8 cellular contexts compared by ENCODE assay signal in the genomic region with DNA sequence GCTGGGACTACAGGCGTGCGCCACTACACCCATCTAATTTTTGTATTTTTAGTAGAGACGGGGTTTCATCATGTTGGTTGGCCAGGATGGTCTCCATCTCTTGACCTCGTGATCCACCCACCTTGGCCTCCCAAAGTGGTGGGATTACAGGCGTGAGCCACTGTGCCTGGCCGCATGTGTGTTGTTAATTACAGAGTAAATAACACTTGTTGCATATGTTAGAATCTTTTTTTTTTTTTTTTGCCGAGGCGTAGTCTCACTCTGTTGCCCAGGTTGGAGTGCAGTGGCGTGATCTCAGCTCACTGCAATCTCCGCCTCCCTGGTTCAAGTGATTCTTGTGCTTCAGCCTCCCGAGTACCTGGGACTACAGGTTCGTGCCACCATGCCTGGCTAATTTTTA.
DNase-seq lines count a peak whose midpoint lies in the region; ATAC-seq lines count a peak whose summit lies in the region.
"Not testable (repeated sequence)": the region's sequence is repeated elsewhere in the genome, so short reads cannot be mapped to it uniquely, and the experiment has no call there.

No MANE protein-coding gene starts in this region.

- peak overlapping the region; percentile 36 for H3K27ac ChIP-seq in BLaER1
- H3K27ac ChIP-seq in CD4-positive, alpha-beta memory T cell (ENCODE audit: low read depth, low read length): not testable (repeated sequence)

- CTCF ChIA-PET in CD4-positive, alpha-beta memory T cell (lab: Charles Lee; ENCODE audit: partially characterized antibody): interaction anchor here (2.3 kb wide), 1 partner anchor 368 kb away, joined by 8 read pairs; no protein-coding TSS in a partner anchor
- CTCF ChIA-PET in activated CD8-positive, alpha-beta T cell treated with anti-CD3 and anti-CD28 coated beads, Interleukin-2, amount 10 ng/mL, durations not matched to agents 7 days and 5 days (lab: Charles Lee): not testable (repeated sequence)

- H3K9me3 Mint-ChIP-seq in CD4-positive, alpha-beta memory T cell; IgD-negative memory B cell; activated CD8-positive, alpha-beta T cell treated with anti-CD3 and anti-CD28 coated beads, Interleukin-2, amount 10 ng/mL, durations not matched to agents 7 days and 5 days (ENCODE audit: insufficient read depth); central memory CD8-positive, alpha-beta T cell; naive B cell; stimulated activated effector memory CD8-positive, alpha-beta T cell treated with anti-CD3 and anti-CD28 coated beads, Interleukin-12 subunit alpha, Interleukin-12 subunit beta, amount 100 ng/mL, for 72 hours: not testable (repeated sequence)
- H3K9me3 Mint-ChIP-seq in T-helper 2 cell treated with Interferon-gamma antibody and Interleukin-4, amounts not matched to agents 5 μg/mL and 100 μg/mL, for 36 hours: peaks cover 12% of the 10 kb centered on the region

- POLR2A ChIA-PET in CD4-positive, alpha-beta memory T cell (lab: Charles Lee; ENCODE audit: partially characterized antibody): interaction anchor here (0.6 kb wide), 1 partner anchor 38 kb away, joined by 3 read pairs; no protein-coding TSS in a partner anchor
- POLR2A ChIA-PET in activated CD8-positive, alpha-beta T cell treated with anti-CD3 and anti-CD28 coated beads, Interleukin-2, amount 10 ng/mL, durations not matched to agents 7 days and 5 days (lab: Charles Lee): not testable (repeated sequence)

- peaks cover 33 to 63% (median 46%) of the 10 kb centered on the region in 4 donors for H3K4me1 Mint-ChIP-seq in CD4-positive, alpha-beta memory T cell
- H3K4me1 Mint-ChIP-seq in IgD-negative memory B cell (peaks cover 14 to 19% (median 15%) of the 10 kb centered on the region in 3 donors), naive B cell (peaks cover 12 to 38% (median 25%) of the 10 kb centered on the region in 3 donors)
- H3K4me1 Mint-ChIP-seq in T-helper 2 cell treated with Interferon-gamma antibody and Interleukin-4, amounts not matched to agents 5 μg/mL and 100 μg/mL, for 36 hours (ENCODE audit: low read depth): peaks cover 43% of the 10 kb centered on the region
- peaks cover 35% of the 10 kb centered on the region for H3K4me1 Mint-ChIP-seq in activated CD8-positive, alpha-beta T cell treated with anti-CD3 and anti-CD28 coated beads, Interleukin-2, amount 10 ng/mL, durations not matched to agents 7 days and 5 days (ENCODE audit: low read depth)
- H3K4me1 Mint-ChIP-seq in central memory CD8-positive, alpha-beta T cell: peaks cover 30% of the 10 kb centered on the region
- peaks cover 29% of the 10 kb centered on the region for H3K4me1 Mint-ChIP-seq in stimulated activated effector memory CD8-positive, alpha-beta T cell treated with anti-CD3 and anti-CD28 coated beads, Interleukin-12 subunit alpha, Interleukin-12 subunit beta, amount 100 ng/mL, for 72 hours

- not testable (repeated sequence) for H3K9ac ChIP-seq in BLaER1

- H3K27ac Mint-ChIP-seq in CD4-positive, alpha-beta memory T cell: peak overlapping the region; percentile 10 to 93 (median 81)
- H3K27ac Mint-ChIP-seq in IgD-negative memory B cell (peak overlapping the region in 2 of 3 donors; percentile 21 to 65), naive B cell (peak overlapping the region; percentile 27 to 92 (median 74))
- H3K27ac Mint-ChIP-seq in T-helper 2 cell treated with Interferon-gamma antibody and Interleukin-4, amounts not matched to agents 5 μg/mL and 100 μg/mL, for 36 hours: peak overlapping the region; percentile 71
- peak overlapping the region; percentile 41 for H3K27ac Mint-ChIP-seq in activated CD8-positive, alpha-beta T cell treated with anti-CD3 and anti-CD28 coated beads, Interleukin-2, amount 10 ng/mL, durations not matched to agents 7 days and 5 days
- H3K27ac Mint-ChIP-seq in central memory CD8-positive, alpha-beta T cell (ENCODE audit: low read depth): peak overlapping the region; percentile 41
- H3K27ac Mint-ChIP-seq in stimulated activated effector memory CD8-positive, alpha-beta T cell treated with anti-CD3 and anti-CD28 coated beads, Interleukin-12 subunit alpha, Interleukin-12 subunit beta, amount 100 ng/mL, for 72 hours: peak overlapping the region; percentile 69

- not testable (repeated sequence) for H3K27me3 ChIP-seq in BLaER1; CD4-positive, alpha-beta memory T cell (ENCODE audit: insufficient read depth, low read length)

- DNase-seq in CD4-positive, alpha-beta memory T cell; T-helper 2 cell treated with Interferon-gamma antibody and Interleukin-4, amounts not matched to agents 5 μg/mL and 100 μg/mL, for 36 hours (ENCODE audit: low spot score); activated CD8-positive, alpha-beta T cell treated with anti-CD3 and anti-CD28 coated beads, Interleukin-2, amount 10 ng/mL, durations not matched to agents 7 days and 5 days; central memory CD8-positive, alpha-beta T cell (ENCODE audit: low spot score in 2 of 2); naive B cell; stimulated activated effector memory CD8-positive, alpha-beta T cell treated with anti-CD3 and anti-CD28 coated beads, Interleukin-12 subunit alpha, Interleukin-12 subunit beta, amount 100 ng/mL, for 72 hours (ENCODE audit: low spot score in 2 of 2): not testable (repeated sequence)

- H3K4me3 ChIP-seq in BLaER1: peak overlapping the region; percentile 38; the same call in 1 of the 2 replicates
- H3K4me3 ChIP-seq in CD4-positive, alpha-beta memory T cell (ENCODE audit: low read length in 2 of 2): not testable (repeated sequence)

- not testable (repeated sequence) for ATAC-seq in activated CD8-positive, alpha-beta T cell treated with anti-CD3 and anti-CD28 coated beads, Interleukin-2, amount 10 ng/mL, durations not matched to agents 7 days and 5 days; central memory CD8-positive, alpha-beta T cell (replicated peaks; ENCODE audit: extremely low read depth, poor library complexity, severe bottlenecking); naive B cell (ENCODE audit: low read depth in 2 of 2); stimulated activated effector memory CD8-positive, alpha-beta T cell treated with anti-CD3 and anti-CD28 coated beads, Interleukin-12 subunit alpha, Interleukin-12 subunit beta, amount 100 ng/mL, for 72 hours

- peaks cover 33% of the 10 kb centered on the region for H3K36me3 ChIP-seq in BLaER1
- not testable (repeated sequence) for H3K36me3 ChIP-seq in CD4-positive, alpha-beta memory T cell (ENCODE audit: insufficient read depth, low read length)

- H3K4me1 ChIP-seq in BLaER1: peaks cover 60% of the 10 kb centered on the region
- H3K4me1 ChIP-seq in CD4-positive, alpha-beta memory T cell (ENCODE audit: insufficient read depth, low read length): peaks cover 37% of the 10 kb centered on the region

- H3K9me3 ChIP-seq in BLaER1: peaks cover 23% of the 10 kb centered on the region
- H3K9me3 ChIP-seq in CD4-positive, alpha-beta memory T cell (ENCODE audit: control insufficient read depth in 1 of 2, low read length in 2 of 2): not testable (repeated sequence)

- not testable (repeated sequence) for H3K27me3 Mint-ChIP-seq in CD4-positive, alpha-beta memory T cell; IgD-negative memory B cell; T-helper 2 cell treated with Interferon-gamma antibody and Interleukin-4, amounts not matched to agents 5 μg/mL and 100 μg/mL, for 36 hours (ENCODE audit: low read depth); activated CD8-positive, alpha-beta T cell treated with anti-CD3 and anti-CD28 coated beads, Interleukin-2, amount 10 ng/mL, durations not matched to agents 7 days and 5 days (ENCODE audit: low read depth); central memory CD8-positive, alpha-beta T cell; naive B cell

- H3K4me2 ChIP-seq in BLaER1: peak overlapping the region; percentile 69

- not testable (repeated sequence) for H4K20me1 ChIP-seq in BLaER1

- H3K4me3 Mint-ChIP-seq in CD4-positive, alpha-beta memory T cell: peak overlapping the region in 5 of 8 donors; percentile 41 to 91 (median 84)
- H3K4me3 Mint-ChIP-seq in IgD-negative memory B cell; activated CD8-positive, alpha-beta T cell treated with anti-CD3 and anti-CD28 coated beads, Interleukin-2, amount 10 ng/mL, durations not matched to agents 7 days and 5 days; central memory CD8-positive, alpha-beta T cell; stimulated activated effector memory CD8-positive, alpha-beta T cell treated with anti-CD3 and anti-CD28 coated beads, Interleukin-12 subunit alpha, Interleukin-12 subunit beta, amount 100 ng/mL, for 72 hours: not testable (repeated sequence)
- peak overlapping the region; percentile 64 for H3K4me3 Mint-ChIP-seq in T-helper 2 cell treated with Interferon-gamma antibody and Interleukin-4, amounts not matched to agents 5 μg/mL and 100 μg/mL, for 36 hours
- peak overlapping the region in 5 of 8 donors; percentile 8 to 82 (median 54) for H3K4me3 Mint-ChIP-seq in naive B cell

- intact Hi-C loops in CD4-positive, alpha-beta memory T cell (cut with micrococcal nuclease): not testable (repeated sequence)

- peaks cover 33 to 51% of the 10 kb centered on the region in 2 donors for H3K36me3 Mint-ChIP-seq in CD4-positive, alpha-beta memory T cell
- peaks cover 24% of the 10 kb centered on the region for H3K36me3 Mint-ChIP-seq in IgD-negative memory B cell
- H3K36me3 Mint-ChIP-seq in T-helper 2 cell treated with Interferon-gamma antibody and Interleukin-4, amounts not matched to agents 5 μg/mL and 100 μg/mL, for 36 hours (ENCODE audit: low read depth): peaks cover 62% of the 10 kb centered on the region
- peaks cover 55% of the 10 kb centered on the region for H3K36me3 Mint-ChIP-seq in activated CD8-positive, alpha-beta T cell treated with anti-CD3 and anti-CD28 coated beads, Interleukin-2, amount 10 ng/mL, durations not matched to agents 7 days and 5 days (ENCODE audit: low read depth)
- H3K36me3 Mint-ChIP-seq in central memory CD8-positive, alpha-beta T cell (ENCODE audit: insufficient read depth): not testable (repeated sequence)
- peaks cover 8 to 27% of the 10 kb centered on the region in 2 donors for H3K36me3 Mint-ChIP-seq in naive B cell
- H3K36me3 Mint-ChIP-seq in stimulated activated effector memory CD8-positive, alpha-beta T cell treated with anti-CD3 and anti-CD28 coated beads, Interleukin-12 subunit alpha, Interleukin-12 subunit beta, amount 100 ng/mL, for 72 hours: peaks cover 15% of the 10 kb centered on the region
